In genomic region chr5:132820162-132820754, GRCh38 we compare ENCODE assay signal across 8 cellular contexts. TPM values are rescaled to one million over a fixed set of nuclear protein-coding genes. Genes with fewer than 3 reads are reported as not detected.
DNase-seq lines count a peak whose midpoint lies in the region; ATAC-seq lines count a peak whose summit lies in the region.

No MANE protein-coding gene starts in this region.

- intact Hi-C loops in activated CD4-positive, alpha-beta T cell treated with anti-CD3 and anti-CD28 coated beads for 36 hours (cut with DNase I, micrococcal nuclease) = loop anchor here (1.0 to 5.0 kb wide), 10 partner anchors 73 to 435 kb away; partner anchors contain the start of genes CCNI2 (in 2 of the 2) and KIF3A (in 1 of the 2)
- intact Hi-C loops in left colon (cut with DNase I, micrococcal nuclease) = loop anchor here (10.0 kb wide), 2 partner anchors 65 to 435 kb away; no protein-coding TSS in a partner anchor

- peak; percentile 84 for ATAC-seq in GM18511 (IDR thresholded peaks at IDR 0.05; ENCODE audit: unreplicated experiment)
- peak; percentile 76 for ATAC-seq in HG03175 (IDR thresholded peaks at IDR 0.05; ENCODE audit: unreplicated experiment)
- peak; percentile 86 for ATAC-seq in activated CD4-positive, alpha-beta T cell treated with anti-CD3 and anti-CD28 coated beads for 36 hours
- peak; percentile 84 for ATAC-seq in left colon

- no peaks in the 10 kb centered on the region for H3K36me3 Mint-ChIP-seq in activated CD4-positive, alpha-beta T cell treated with anti-CD3 and anti-CD28 coated beads for 36 hours (ENCODE audit: low read depth)

- H3K9me3 Mint-ChIP-seq in activated CD4-positive, alpha-beta T cell treated with anti-CD3 and anti-CD28 coated beads for 36 hours (ENCODE audit: low read depth) = no peaks in the 10 kb centered on the region

- H3K4me3 Mint-ChIP-seq in activated CD4-positive, alpha-beta T cell treated with anti-CD3 and anti-CD28 coated beads for 36 hours = no peak overlapping the region

- POLR2A ChIA-PET in activated CD4-positive, alpha-beta T cell treated with anti-CD3 and anti-CD28 coated beads for 36 hours (lab: Charles Lee) = no interaction called here

- no peak overlapping the region for H3K27ac Mint-ChIP-seq in activated CD4-positive, alpha-beta T cell treated with anti-CD3 and anti-CD28 coated beads for 36 hours

- H3K4me1 Mint-ChIP-seq in activated CD4-positive, alpha-beta T cell treated with anti-CD3 and anti-CD28 coated beads for 36 hours = peaks cover 12% of the 10 kb centered on the region

- peak; percentile 92 for DNase-seq in A172 (ENCODE audit: low spot score)
- DNase-seq in NCI-H446 (lab: John Stamatoyannopoulos, UW) = peak; percentile 53 to 85
- DNase-seq in activated CD4-positive, alpha-beta T cell treated with anti-CD3 and anti-CD28 coated beads for 36 hours = peak; percentile 96
- DNase-seq in cerebellum (ENCODE audit: low spot score) = peak; percentile 87
- peak; percentile 89 to 97 for DNase-seq in left colon
- DNase-seq in stimulated activated CD4-positive, alpha-beta T cell treated with anti-CD3 and anti-CD28 coated beads, Interleukin-4, amount 100 ng/mL, for 1 hour = peak; percentile 88

- CTCF ChIA-PET in activated CD4-positive, alpha-beta T cell treated with anti-CD3 and anti-CD28 coated beads for 36 hours (lab: Charles Lee) = interaction anchor here (0.6 to 4.4 kb wide), 52 partner anchors 9 to 1436 kb away, joined by 3 to 50 read pairs (median 4); partner anchors contain the start of genes CCNI2, KIF3A and SHROOM1

- peaks cover 30% of the 10 kb centered on the region for H3K27me3 Mint-ChIP-seq in activated CD4-positive, alpha-beta T cell treated with anti-CD3 and anti-CD28 coated beads for 36 hours

RNA-seq across cellular contexts. Expression of gene SOWAHA, which starts 7.2 kb away (rescaled TPM):
- not detected in 2 replicates for total RNA-seq in A172 (2014; rRNA removed; shearing (Covaris generic))
- total RNA-seq in activated CD4-positive, alpha-beta T cell treated with anti-CD3 and anti-CD28 coated beads for 36 hours = under 1 TPM in 1 of 2 experiments, not detected in 1; 0.05 TPM
- total RNA-seq in cerebellum = 4.9 TPM
- total RNA-seq in left colon = 10 to 100 TPM; 36.0 to 38.8 TPM

RNA-seq across cellular contexts. Expression of gene SHROOM1, which starts 10.2 kb away (rescaled TPM):
- 5.6 and 6.1 TPM in 2 replicates for total RNA-seq in A172 (2014; rRNA removed; shearing (Covaris generic))
- total RNA-seq in activated CD4-positive, alpha-beta T cell treated with anti-CD3 and anti-CD28 coated beads for 36 hours = under 1 TPM; 0.63 to 0.89 TPM
- total RNA-seq in cerebellum (2.4 TPM), left colon (10 to 100 TPM; 49.4 to 53.4 TPM)

RNA-seq across cellular contexts. Expression of gene SEPTIN8, which starts 43.2 kb away (rescaled TPM):
- total RNA-seq in A172 (2014; rRNA removed; shearing (Covaris generic)) = 48.1 and 55.4 TPM in 2 replicates
- 10 to 100 TPM; 18.6 to 19.9 TPM for total RNA-seq in activated CD4-positive, alpha-beta T cell treated with anti-CD3 and anti-CD28 coated beads for 36 hours
- total RNA-seq in cerebellum = 28.7 TPM
- 10 to 100 TPM; 58.7 to 59.6 TPM for total RNA-seq in left colon

RNA-seq across cellular contexts. Expression of gene GDF9, which starts 46.0 kb away (rescaled TPM):
- 0.36 and 2.4 TPM in 2 replicates for total RNA-seq in A172 (2014; rRNA removed; shearing (Covaris generic))
- under 1 TPM; 0.41 to 0.69 TPM for total RNA-seq in activated CD4-positive, alpha-beta T cell treated with anti-CD3 and anti-CD28 coated beads for 36 hours
- 0.54 TPM for total RNA-seq in cerebellum
- under 1 TPM; 0.09 to 0.50 TPM for total RNA-seq in left colon

RNA-seq across cellular contexts. Expression of gene UQCRQ, which starts 46.2 kb away (rescaled TPM):
- 198 and 275 TPM in 2 replicates for total RNA-seq in A172 (2014; rRNA removed; shearing (Covaris generic))
- total RNA-seq in activated CD4-positive, alpha-beta T cell treated with anti-CD3 and anti-CD28 coated beads for 36 hours = 100 to 1,000 TPM; 299 to 537 TPM
- total RNA-seq in cerebellum (61.5 TPM), left colon (100 to 1,000 TPM; 769 to 906 TPM)

Comparison
In these comparisons a context has a peak if more than half of its experiments do, and no peak if none do; other contexts are left out.
1. Peak in every context shown above with its lines: DNase-seq and ATAC-seq.